ENCODE assay signal across 8 cellular contexts in genomic region chr2:37656512-37657423, GRCh38.
A peak's percentile ranks its signal among the peaks of the same experiment; 100 is the strongest.
DNase-seq lines count a peak whose midpoint lies in the region; ATAC-seq and TF ChIP-seq lines count a peak whose summit lies in the region.

No MANE protein-coding gene starts in this region.

- DNase-seq in NCI-H2029 treated with DMSO at 0.1 percent for 48 hours (lab: John Stamatoyannopoulos, UW): peak; percentile 31
- no peak for DNase-seq in NCI-H2029 (lab: John Stamatoyannopoulos, UW)
- peak; percentile 98 for DNase-seq in iPS DF 19.7 (ENCODE audit: low read depth, low spot score)
- DNase-seq in stimulated activated naive B cell treated with anti-CD40 and anti-IgM and Interleukin-4, amounts not matched to agents 10 μg/mL and 1 μg/mL and 100 μg/mL, for 72 hours: no peak

- peaks cover 0 to 5% of the 10 kb centered on the region in 2 donors for H3K36me3 Mint-ChIP-seq in stimulated activated naive B cell treated with anti-CD40 and anti-IgM and Interleukin-4, amounts not matched to agents 10 μg/mL and 1 μg/mL and 100 μg/mL, for 72 hours

- no peaks in the 10 kb centered on the region for H3K9me3 Mint-ChIP-seq in stimulated activated naive B cell treated with anti-CD40 and anti-IgM and Interleukin-4, amounts not matched to agents 10 μg/mL and 1 μg/mL and 100 μg/mL, for 72 hours

- H3K27me3 Mint-ChIP-seq in stimulated activated naive B cell treated with anti-CD40 and anti-IgM and Interleukin-4, amounts not matched to agents 10 μg/mL and 1 μg/mL and 100 μg/mL, for 72 hours: no peaks in the 10 kb centered on the region

- no peak for ATAC-seq in SK-N-SH treated with all-trans-retinoic acid at 6 μM for 48 hours
- ATAC-seq in stimulated activated naive B cell treated with anti-CD40 and anti-IgM and Interleukin-4, amounts not matched to agents 10 μg/mL and 1 μg/mL and 100 μg/mL, for 72 hours (replicated peaks): no peak
- ATAC-seq in GM19397 (IDR thresholded peaks at IDR 0.05; ENCODE audit: unreplicated experiment): no peak
- ATAC-seq in HG03159 (IDR thresholded peaks at IDR 0.05; ENCODE audit: unreplicated experiment): no peak
- ATAC-seq in GM19023 (IDR thresholded peaks at IDR 0.05; ENCODE audit: unreplicated experiment): no peak

- peak overlapping the region; percentile 80 for H3K27ac Mint-ChIP-seq in stimulated activated naive B cell treated with anti-CD40 and anti-IgM and Interleukin-4, amounts not matched to agents 10 μg/mL and 1 μg/mL and 100 μg/mL, for 72 hours

- H3K4me3 Mint-ChIP-seq in stimulated activated naive B cell treated with anti-CD40 and anti-IgM and Interleukin-4, amounts not matched to agents 10 μg/mL and 1 μg/mL and 100 μg/mL, for 72 hours: peak overlapping the region in 1 of 2 donors; percentile 42

- H3K4me1 Mint-ChIP-seq in stimulated activated naive B cell treated with anti-CD40 and anti-IgM and Interleukin-4, amounts not matched to agents 10 μg/mL and 1 μg/mL and 100 μg/mL, for 72 hours: peaks cover 47 to 57% of the 10 kb centered on the region in 2 donors

TF ChIP-seq in SK-N-SH treated with all-trans-retinoic acid at 6 μM for 48 hours, 23 proteins besides CTCF, POLR2A, EP300 and RAD21:
- 0 out of 2 replicates have a peak, but pooled peaks have one; percentile 46 for TF ChIP-seq ZNF70 (CRISPR knock-in tag; IDR thresholded peaks at IDR 0.05)
- no peak for TF ChIP-seq POU6F1 (CRISPR knock-in tag; IDR thresholded peaks at IDR 0.05; ENCODE audit: borderline replicate concordance, low read depth)
- TF ChIP-seq ZNF8 (CRISPR knock-in tag; IDR thresholded peaks at IDR 0.05): no peak

Comparison
In these comparisons a context has a peak if more than half of its experiments do, and no peak if none do; other contexts are left out.
1. DNase-seq: peak in NCI-H2029 treated with DMSO at 0.1 percent for 48 hours (single experiment) and iPS DF 19.7 (single experiment); none in NCI-H2029 (single experiment) and stimulated activated naive B cell treated with anti-CD40 and anti-IgM and Interleukin-4, amounts not matched to agents 10 μg/mL and 1 μg/mL and 100 μg/mL, for 72 hours (single experiment).